In the genomic region with DNA sequence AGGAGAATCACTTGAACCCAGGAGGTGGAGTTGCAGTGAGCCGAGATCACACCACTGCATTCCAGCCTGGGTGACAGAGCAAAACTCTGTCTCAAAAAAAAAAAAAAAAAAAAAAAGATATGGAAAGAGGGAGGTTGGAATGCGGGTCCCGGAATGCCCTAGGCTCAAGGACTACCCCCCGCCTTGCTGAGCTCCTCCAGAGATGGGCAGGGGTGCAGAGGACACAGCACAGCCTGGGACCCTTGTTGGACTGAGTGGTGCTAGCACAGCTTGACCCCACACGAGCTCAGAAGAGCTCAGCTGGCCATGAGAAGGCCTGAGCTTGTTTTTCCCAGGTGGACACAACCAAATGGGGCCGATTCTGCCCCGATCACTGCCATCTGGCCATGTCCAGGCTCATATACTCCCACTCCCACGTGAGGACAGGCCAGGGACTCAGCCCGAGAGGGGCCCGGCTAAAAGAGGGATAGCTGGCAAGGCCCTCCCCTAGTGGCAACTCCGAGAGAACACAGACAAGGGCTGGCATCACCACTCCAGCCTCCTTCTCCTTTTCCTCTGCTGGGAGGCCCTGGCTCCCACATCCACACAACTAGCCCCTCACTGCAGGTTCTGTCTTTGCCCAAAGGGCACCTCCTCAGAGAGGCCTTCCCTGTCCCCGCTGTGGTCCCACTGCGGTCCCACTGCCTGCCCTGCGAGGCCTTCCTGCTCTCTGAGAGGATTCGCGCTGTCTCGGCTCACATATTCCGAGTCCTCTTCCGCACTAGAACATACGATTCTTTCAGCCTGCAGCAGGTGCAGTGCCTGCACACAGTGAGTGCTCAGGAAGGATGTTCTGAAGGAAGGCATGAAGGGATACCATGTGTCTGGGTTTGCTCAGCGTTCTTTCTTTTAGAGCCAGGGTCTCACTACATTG, we compare ENCODE assay signal across 15 cellular contexts. TPM values are rescaled to one million over a fixed set of nuclear protein-coding genes. Genes with fewer than 3 reads are reported as not detected.
DNase-seq lines count a peak whose midpoint lies in the region; ATAC-seq, FAIRE-seq and TF ChIP-seq lines count a peak whose summit lies in the region.
"Had no signal": no experiment of that assay in that cellular context is flagged by ENCODE, and none has a peak within 500 bp of the region (broad histone marks: within the 10 kb centered on the region; RNA-seq: fewer than 3 reads in every experiment).

No MANE protein-coding gene starts in this region.

- H3K4me3 ChIP-seq in brain microvascular endothelial cell (ENCODE audit: low read depth, low read length) (no peak overlapping the region), HepG2 (replicated peaks in 1 of 3; ENCODE audit: insufficient read depth in 1 of 3, low read depth in 2 of 3, low read length in 3 of 3) (no peak overlapping the region), suprapubic skin (no peak overlapping the region), MG63 (no peak overlapping the region)

- H3K4me2 ChIP-seq in H9 (ENCODE audit: insufficient read depth, insufficient read length, low read length) (no peak overlapping the region), HepG2 (ENCODE audit: low read depth, low read length) (no peak overlapping the region)

- FAIRE-seq in HepG2 (lab: Jason Lieb, UNC): no peak

- H3K27ac ChIP-seq in H9 (ENCODE audit: insufficient read length, low read depth, low read length) (no peak overlapping the region), brain microvascular endothelial cell (peak overlapping the region; percentile 98), HepG2 (ENCODE audit: extremely low read length, insufficient read depth, low read length) (no peak overlapping the region), suprapubic skin (peak overlapping the region; percentile 74)

- DNase-seq in H9: no peak
- peak; percentile 8 for DNase-seq in brain microvascular endothelial cell
- DNase-seq in HepG2 (ENCODE audit: low spot score): no peak
- no peak for DNase-seq in suprapubic skin (ENCODE audit: low spot score in 2 of 2)
- DNase-seq in MG63: no peak
- no peak for DNase-seq in epidermal melanocyte (ENCODE audit: insufficient read length, low spot score)
- no peak for DNase-seq in GM19238 (ENCODE audit: insufficient read length, low spot score)
- DNase-seq: activated CD4-positive, alpha-beta T cell treated with anti-CD3 and anti-CD28 coated beads for 1 hour; activated naive CD4-positive, alpha-beta T cell treated with anti-CD3 and anti-CD28 coated beads for 36 hours; hippocampal formation; SHP77; stimulated activated naive CD4-positive, alpha-beta T cell treated with Interleukin-2 at 50 U/mL for 16 hours had no signal

- H2AFZ ChIP-seq in H9 (ENCODE audit: low read length) (no peak overlapping the region), HepG2 (ENCODE audit: low read length) (no peak overlapping the region)

- TF ChIP-seq POLR2A in HepG2 (IDR thresholded peaks at IDR 0.05; ENCODE audit: insufficient read depth in 1 of 2, low read depth in 2 of 2, low read length in 2 of 2) (no peak), suprapubic skin (IDR thresholded peaks at IDR 0.05) (no peak)

- no peak for TF ChIP-seq RAD21 in HepG2 (CRISPR knock-in tag; IDR thresholded peaks at IDR 0.05)

- H3K4ac ChIP-seq in H9 (ENCODE audit: low read depth, low read length): no peak overlapping the region

- H3K27ac Mint-ChIP-seq in H9: no peak overlapping the region
- H3K27ac Mint-ChIP-seq: activated naive CD4-positive, alpha-beta T cell treated with anti-CD3 and anti-CD28 coated beads for 36 hours had no signal

- H4K5ac ChIP-seq in H9 (ENCODE audit: insufficient read length, low read depth, low read length): no peak overlapping the region

- no peak overlapping the region for H3K18ac ChIP-seq in H9 (ENCODE audit: insufficient read length, low read depth, low read length)

- intact Hi-C loops in HepG2 (cut with micrococcal nuclease; ENCODE audit: unreplicated experiment): no loop called here

- H3T11ph ChIP-seq in H9 (ENCODE audit: low read length): no peak overlapping the region

- no peak overlapping the region for H4K8ac ChIP-seq in H9 (replicated peaks; ENCODE audit: insufficient read length, low read depth, low read length)

- H2BK12ac ChIP-seq in H9 (ENCODE audit: insufficient read length, low read depth, low read length): no peak overlapping the region

- no peaks in the 10 kb centered on the region; a peak in 1 of 5 replicates for H3K9me3 Mint-ChIP-seq in H9
- H3K9me3 Mint-ChIP-seq: activated naive CD4-positive, alpha-beta T cell treated with anti-CD3 and anti-CD28 coated beads for 36 hours had no signal

- H2AK5ac ChIP-seq in H9 (ENCODE audit: insufficient read length, low read length): no peak overlapping the region

- in situ Hi-C loops in brain microvascular endothelial cell (cut with HindIII; ENCODE audit: low pct_ligation_motif_present, low sequenced_read_pairs) (no loop called here), HepG2 (cut with HindIII; ENCODE audit: extremely low pct_ligation_motif_present, low pct_unique_long_range_greater_than_20kb) (no loop called here)

- no peak overlapping the region for H3K14ac ChIP-seq in H9 (ENCODE audit: insufficient read depth, low read length)

- no peak overlapping the region for H4K91ac ChIP-seq in H9 (ENCODE audit: insufficient read length, low read depth, low read length)

- POLR2A ChIA-PET in HepG2 (lab: Yijun Ruan, JAX): no interaction called here

- H3K27me3 ChIP-seq in H9 (ENCODE audit: insufficient read depth, low read length): no peaks in the 10 kb centered on the region
- no peaks in the 10 kb centered on the region for H3K27me3 ChIP-seq in brain microvascular endothelial cell (replicated peaks)
- peaks cover 0 to 16% of the 10 kb centered on the region in 2 experiments; a peak in 2 of 5 replicates for H3K27me3 ChIP-seq in HepG2 (ENCODE audit: control insufficient read depth in 1 of 2, insufficient read depth in 2 of 2, low read length in 2 of 2)
- no peaks in the 10 kb centered on the region for H3K27me3 ChIP-seq in suprapubic skin
- no peaks in the 10 kb centered on the region for H3K27me3 ChIP-seq in MG63

- H2BK5ac ChIP-seq in H9 (ENCODE audit: insufficient read length, low read length): no peak overlapping the region

- CTCF ChIA-PET in HepG2 (lab: Yijun Ruan, JAX; ENCODE audit: low intra/inter-chr PET ratio, low total read pairs): interaction anchor here (1.9 to 3.4 kb wide), 2 partner anchors 7 to 24 kb away, joined by 8 to 11 read pairs; no protein-coding TSS in a partner anchor

- H3K9ac ChIP-seq in H9 (ENCODE audit: extremely low read depth, insufficient read length, low read length): no peak overlapping the region
- no peak overlapping the region for H3K9ac ChIP-seq in HepG2 (ENCODE audit: insufficient read depth, low read depth, low read length)

- no peaks in the 10 kb centered on the region for H3K79me1 ChIP-seq in H9 (ENCODE audit: insufficient read depth, low read depth, low read length, poor library complexity, severe bottlenecking)

- H3K56ac ChIP-seq in H9 (ENCODE audit: insufficient read length, low read depth, low read length): no peak overlapping the region

- ATAC-seq in HepG2 (peak; percentile 5; the same call in 1 of the 3 replicates), GM18502 (IDR thresholded peaks at IDR 0.05; ENCODE audit: poor library complexity, unreplicated experiment) (no peak)

- no peak overlapping the region for H3K23ac ChIP-seq in H9 (ENCODE audit: insufficient read length, low read depth, low read length)

- peaks cover 2% of the 10 kb centered on the region; the same call in 1 of the 2 replicates for H3K4me1 ChIP-seq in H9 (ENCODE audit: insufficient read depth, low read length)
- peaks cover 84% of the 10 kb centered on the region for H3K4me1 ChIP-seq in HepG2 (ENCODE audit: insufficient read depth, low read length)
- H3K4me1 ChIP-seq in suprapubic skin: peaks cover 47% of the 10 kb centered on the region

- peaks cover under 1% of the 10 kb centered on the region for H3K36me3 ChIP-seq in brain microvascular endothelial cell (replicated peaks)
- no peaks in the 10 kb centered on the region for H3K36me3 ChIP-seq in HepG2 (replicated peaks in 1 of 2; ENCODE audit: control insufficient read depth in 1 of 2, insufficient read depth in 2 of 2, low read length in 2 of 2)
- no peaks in the 10 kb centered on the region for H3K36me3 ChIP-seq in suprapubic skin
- H3K36me3 ChIP-seq in MG63: peaks cover 4% of the 10 kb centered on the region; the same call in 1 of the 2 replicates

- no peaks in the 10 kb centered on the region for H3K36me3 Mint-ChIP-seq in H9 (ENCODE audit: insufficient read depth in 1 of 3, low read depth in 3 of 3)

- H2BK20ac ChIP-seq in H9 (ENCODE audit: low read depth, low read length, poor library complexity, severe bottlenecking): no peak overlapping the region

- peaks cover 4% of the 10 kb centered on the region for H3K23me2 ChIP-seq in H9 (ENCODE audit: insufficient read length, low read depth, low read length, poor library complexity, severe bottlenecking)

- H2BK120ac ChIP-seq in H9 (ENCODE audit: low read depth, low read length, poor library complexity, severe bottlenecking): no peak overlapping the region

- H3K9me3 ChIP-seq in H9 (ENCODE audit: control insufficient read depth, low read depth, low read length): no peaks in the 10 kb centered on the region
- H3K9me3 ChIP-seq in HepG2 (ENCODE audit: low read length): no peaks in the 10 kb centered on the region
- H3K9me3 ChIP-seq in suprapubic skin: no peaks in the 10 kb centered on the region
- H3K9me3 ChIP-seq in MG63: no peaks in the 10 kb centered on the region

- TF ChIP-seq CTCF in H9 (conservative IDR thresholded peaks at IDR 0.05): peak; percentile 30; the same call in 1 of the 3 replicates
- TF ChIP-seq CTCF in brain microvascular endothelial cell (IDR thresholded peaks at IDR 0.05; ENCODE audit: low read depth, low read length, missing control alignments): peak; percentile 34
- TF ChIP-seq CTCF in HepG2 (CRISPR knock-in tag; IDR thresholded peaks at IDR 0.05): 0 out of 2 replicates have a peak, but pooled peaks have one; percentile 17
- no peak for TF ChIP-seq CTCF in suprapubic skin (IDR thresholded peaks at IDR 0.05)

- no peak overlapping the region for H3K4me3 Mint-ChIP-seq in H9
- H3K4me3 Mint-ChIP-seq: activated naive CD4-positive, alpha-beta T cell treated with anti-CD3 and anti-CD28 coated beads for 36 hours had no signal

- H3K4me1 Mint-ChIP-seq in H9: peaks cover 30 to 39% of the 10 kb centered on the region in 2 experiments

- TF ChIP-seq EP300 in HepG2 (IDR thresholded peaks at IDR 0.05; ENCODE audit: low read depth in 2 of 2, low read length in 2 of 2): no peak
- no peak for TF ChIP-seq EP300 in HepG2 (CRISPR knock-in tag; IDR thresholded peaks at IDR 0.05; ENCODE audit: borderline replicate concordance)
- TF ChIP-seq EP300 in suprapubic skin (IDR thresholded peaks at IDR 0.05): no peak

- H4K20me1 ChIP-seq in H9 (ENCODE audit: control insufficient read depth, insufficient read depth, insufficient read length) (no peaks in the 10 kb centered on the region), HepG2 (ENCODE audit: insufficient read depth, low read length) (no peaks in the 10 kb centered on the region)

- H2BK15ac ChIP-seq in H9 (ENCODE audit: low read depth, low read length): no peak overlapping the region

- no TSS peak for BruUV-seq in HepG2 (replicated peaks; lab: Mats Ljungman, UMichigan)

- WGBS in H9 (ENCODE audit: extremely low coverage, insufficient read length, low lambda C conversion rate): no CpG with 5 or more reads among the region's 21 CpGs
- 62% methylated on average over 19 of the region's 21 CpGs for WGBS in HepG2 (ENCODE audit: low lambda C conversion rate)
- 84% methylated on average over 20 of the region's 21 CpGs for WGBS in suprapubic skin

- H3K79me2 ChIP-seq in H9 (ENCODE audit: insufficient read depth, low read length) (no peaks in the 10 kb centered on the region), HepG2 (ENCODE audit: insufficient read depth, low read length) (no peaks in the 10 kb centered on the region)

- H3K27me3 Mint-ChIP-seq in H9 (ENCODE audit: low read depth): peaks cover 3% of the 10 kb centered on the region

RNA-seq across cellular contexts. Expression of a gene that starts 11.0 kb away (rescaled TPM):
- total RNA-seq in H9 (2021) (0.24 TPM in 1 of 2 replicates, not detected in the other), HepG2 (2016; rRNA removed; fragmentation: Illumina TruSeq; extraction: Trizol) (not detected in 2 replicates), suprapubic skin (1 to 10 TPM; 2.1 to 5.8 (median 4.0) TPM)
- total RNA-seq in HepG2 (2016; cell fraction: cytosol; rRNA removed; fragmentation: Illumina TruSeq; extraction: Trizol; ENCODE audit: low read depth): not detected in 2 replicates
- not detected in 2 replicates for total RNA-seq in HepG2 (2016; cell fraction: insoluble cytoplasmic fraction; rRNA removed; fragmentation: Illumina TruSeq; extraction: Trizol)
- total RNA-seq in HepG2 (2016; cell fraction: membrane; rRNA removed; fragmentation: Illumina TruSeq; extraction: Trizol): not detected in 2 replicates
- not detected in 2 replicates for total RNA-seq in HepG2 (2016; cell fraction: nucleus; rRNA removed; fragmentation: Illumina TruSeq; extraction: Trizol)
- polyA plus RNA-seq in HepG2 (2011; rRNA removed): not detected in 2 replicates
- polyA plus RNA-seq in HepG2 (2011; cell fraction: cytosol; rRNA removed): not detected in 2 replicates
- 0.42 TPM in 1 of 2 replicates, not detected in the other for polyA plus RNA-seq in HepG2 (2011; cell fraction: nucleus; rRNA removed)
- not detected in 2 replicates for polyA plus RNA-seq in HepG2 (2012)
- not detected in 2 replicates for polyA plus RNA-seq in HepG2 (2016; cell fraction: cytosol; fragmentation: Illumina TruSeq; extraction: Trizol; ENCODE audit: low read depth)
- not detected in 2 replicates for polyA plus RNA-seq in HepG2 (2016; cell fraction: insoluble cytoplasmic fraction; fragmentation: Illumina TruSeq; extraction: Trizol; ENCODE audit: low read depth)
- polyA plus RNA-seq in HepG2 (2016; cell fraction: membrane; fragmentation: Illumina TruSeq; extraction: Trizol; ENCODE audit: low read depth): not detected in 2 replicates
- not detected in 2 replicates for polyA plus RNA-seq in HepG2 (2016; cell fraction: nucleus; fragmentation: Illumina TruSeq; extraction: Trizol; ENCODE audit: insufficient read depth, low read depth)
- polyA minus RNA-seq in HepG2 (2011; rRNA and poly(A)+ RNA removed; ENCODE audit: low replicate concordance): 0.19 TPM in 1 of 2 replicates, not detected in the other
- not detected in 2 replicates for polyA minus RNA-seq in HepG2 (2011; cell fraction: cytosol; rRNA and poly(A)+ RNA removed)
- polyA minus RNA-seq in HepG2 (2011; cell fraction: nucleus; rRNA and poly(A)+ RNA removed): not detected in 2 replicates
- total RNA-seq in MG63 (2014; rRNA removed; shearing (Covaris generic); ENCODE audit: low replicate concordance): 1.1 TPM in 1 of 2 replicates, not detected in the other
- total RNA-seq: dermis microvascular lymphatic vessel endothelial cell, MCF 10A had no signal

RNA-seq across cellular contexts. Expression of a gene that starts 24.6 kb away (rescaled TPM):
- total RNA-seq in H9 (2021) (104 and 112 TPM in 2 replicates), HepG2 (2016; rRNA removed; fragmentation: Illumina TruSeq; extraction: Trizol) (0.17 TPM in 1 of 2 replicates, not detected in the other), suprapubic skin (10 to 100 TPM; 19.2 to 56.8 (median 33.1) TPM)
- not detected in 2 replicates for total RNA-seq in HepG2 (2016; cell fraction: cytosol; rRNA removed; fragmentation: Illumina TruSeq; extraction: Trizol; ENCODE audit: low read depth)
- 0.03 and 0.06 TPM in 2 replicates for total RNA-seq in HepG2 (2016; cell fraction: insoluble cytoplasmic fraction; rRNA removed; fragmentation: Illumina TruSeq; extraction: Trizol)
- total RNA-seq in HepG2 (2016; cell fraction: membrane; rRNA removed; fragmentation: Illumina TruSeq; extraction: Trizol): 0.09 and 0.24 TPM in 2 replicates
- total RNA-seq in HepG2 (2016; cell fraction: nucleus; rRNA removed; fragmentation: Illumina TruSeq; extraction: Trizol): 0.68 and 0.72 TPM in 2 replicates
- polyA plus RNA-seq in HepG2 (2011; rRNA removed): 0.05 and 0.14 TPM in 2 replicates
- polyA plus RNA-seq in HepG2 (2011; cell fraction: cytosol; rRNA removed): 0.01 TPM in 1 of 2 replicates, not detected in the other
- polyA plus RNA-seq in HepG2 (2011; cell fraction: nucleus; rRNA removed): 1.7 and 2.5 TPM in 2 replicates
- 0.19 TPM in 2 replicates for polyA plus RNA-seq in HepG2 (2012)
- polyA plus RNA-seq in HepG2 (2016; cell fraction: cytosol; fragmentation: Illumina TruSeq; extraction: Trizol; ENCODE audit: low read depth): 0.03 TPM in 1 of 2 replicates, not detected in the other
- polyA plus RNA-seq in HepG2 (2016; cell fraction: insoluble cytoplasmic fraction; fragmentation: Illumina TruSeq; extraction: Trizol; ENCODE audit: low read depth): 0.07 TPM in 1 of 2 replicates, not detected in the other
- polyA plus RNA-seq in HepG2 (2016; cell fraction: membrane; fragmentation: Illumina TruSeq; extraction: Trizol; ENCODE audit: low read depth): not detected in 2 replicates
- polyA plus RNA-seq in HepG2 (2016; cell fraction: nucleus; fragmentation: Illumina TruSeq; extraction: Trizol; ENCODE audit: insufficient read depth, low read depth): 1.00 and 2.8 TPM in 2 replicates
- polyA minus RNA-seq in HepG2 (2011; rRNA and poly(A)+ RNA removed; ENCODE audit: low replicate concordance): 35.8 TPM in 1 of 2 replicates, not detected in the other
- 0.70 and 0.79 TPM in 2 replicates for polyA minus RNA-seq in HepG2 (2011; cell fraction: cytosol; rRNA and poly(A)+ RNA removed)
- polyA minus RNA-seq in HepG2 (2011; cell fraction: nucleus; rRNA and poly(A)+ RNA removed): 0.52 and 1.2 TPM in 2 replicates
- 261 and 431 TPM in 2 replicates for total RNA-seq in MG63 (2014; rRNA removed; shearing (Covaris generic); ENCODE audit: low replicate concordance)

RNA-seq across cellular contexts. Expression of a gene that starts 26.3 kb away (rescaled TPM):
- total RNA-seq in H9 (2021) (23.0 and 25.8 TPM in 2 replicates), HepG2 (2016; rRNA removed; fragmentation: Illumina TruSeq; extraction: Trizol) (11.0 and 15.8 TPM in 2 replicates), suprapubic skin (10 to 100 TPM; 21.5 to 26.2 (median 23.7) TPM)
- total RNA-seq in HepG2 (2016; cell fraction: cytosol; rRNA removed; fragmentation: Illumina TruSeq; extraction: Trizol; ENCODE audit: low read depth): 1.3 and 1.6 TPM in 2 replicates
- 8.3 and 16.2 TPM in 2 replicates for total RNA-seq in HepG2 (2016; cell fraction: insoluble cytoplasmic fraction; rRNA removed; fragmentation: Illumina TruSeq; extraction: Trizol)
- 7.0 and 7.3 TPM in 2 replicates for total RNA-seq in HepG2 (2016; cell fraction: membrane; rRNA removed; fragmentation: Illumina TruSeq; extraction: Trizol)
- 10.9 and 13.5 TPM in 2 replicates for total RNA-seq in HepG2 (2016; cell fraction: nucleus; rRNA removed; fragmentation: Illumina TruSeq; extraction: Trizol)
- polyA plus RNA-seq in HepG2 (2011; rRNA removed): 8.7 and 9.4 TPM in 2 replicates
- 7.4 and 9.0 TPM in 2 replicates for polyA plus RNA-seq in HepG2 (2011; cell fraction: cytosol; rRNA removed)
- 13.1 and 16.4 TPM in 2 replicates for polyA plus RNA-seq in HepG2 (2011; cell fraction: nucleus; rRNA removed)
- polyA plus RNA-seq in HepG2 (2012): 9.8 and 11.6 TPM in 2 replicates
- polyA plus RNA-seq in HepG2 (2016; cell fraction: cytosol; fragmentation: Illumina TruSeq; extraction: Trizol; ENCODE audit: low read depth): 1.2 and 1.4 TPM in 2 replicates
- polyA plus RNA-seq in HepG2 (2016; cell fraction: insoluble cytoplasmic fraction; fragmentation: Illumina TruSeq; extraction: Trizol; ENCODE audit: low read depth): 14.2 and 17.2 TPM in 2 replicates
- 7.2 TPM in 2 replicates for polyA plus RNA-seq in HepG2 (2016; cell fraction: membrane; fragmentation: Illumina TruSeq; extraction: Trizol; ENCODE audit: low read depth)
- 35.0 and 35.2 TPM in 2 replicates for polyA plus RNA-seq in HepG2 (2016; cell fraction: nucleus; fragmentation: Illumina TruSeq; extraction: Trizol; ENCODE audit: insufficient read depth, low read depth)
- polyA minus RNA-seq in HepG2 (2011; rRNA and poly(A)+ RNA removed; ENCODE audit: low replicate concordance): 15.4 and 32.3 TPM in 2 replicates
- polyA minus RNA-seq in HepG2 (2011; cell fraction: cytosol; rRNA and poly(A)+ RNA removed): 7.3 and 11.8 TPM in 2 replicates
- polyA minus RNA-seq in HepG2 (2011; cell fraction: nucleus; rRNA and poly(A)+ RNA removed): 7.8 and 9.3 TPM in 2 replicates
- 56.1 and 68.2 TPM in 2 replicates for total RNA-seq in MG63 (2014; rRNA removed; shearing (Covaris generic); ENCODE audit: low replicate concordance)

RNA-seq across cellular contexts. Expression of a gene that starts 46.9 kb away (rescaled TPM):
- total RNA-seq in H9 (2021) (4.8 and 5.9 TPM in 2 replicates), HepG2 (2016; rRNA removed; fragmentation: Illumina TruSeq; extraction: Trizol) (0.07 TPM in 1 of 2 replicates, not detected in the other), suprapubic skin (under 1 TPM in 1 of 4 donors, not detected in 3; 0.68 TPM)
- 0.18 and 0.20 TPM in 2 replicates for total RNA-seq in HepG2 (2016; cell fraction: cytosol; rRNA removed; fragmentation: Illumina TruSeq; extraction: Trizol; ENCODE audit: low read depth)
- total RNA-seq in HepG2 (2016; cell fraction: insoluble cytoplasmic fraction; rRNA removed; fragmentation: Illumina TruSeq; extraction: Trizol): 0.04 TPM in 1 of 2 replicates, not detected in the other
- 0.09 and 0.14 TPM in 2 replicates for total RNA-seq in HepG2 (2016; cell fraction: membrane; rRNA removed; fragmentation: Illumina TruSeq; extraction: Trizol)
- total RNA-seq in HepG2 (2016; cell fraction: nucleus; rRNA removed; fragmentation: Illumina TruSeq; extraction: Trizol): 0.09 TPM in 2 replicates
- polyA plus RNA-seq in HepG2 (2011; rRNA removed): 0.22 TPM in 1 of 2 replicates, not detected in the other
- 0.01 and 0.04 TPM in 2 replicates for polyA plus RNA-seq in HepG2 (2011; cell fraction: cytosol; rRNA removed)
- 0.24 and 0.29 TPM in 2 replicates for polyA plus RNA-seq in HepG2 (2011; cell fraction: nucleus; rRNA removed)
- 0.08 and 0.11 TPM in 2 replicates for polyA plus RNA-seq in HepG2 (2012)
- not detected in 2 replicates for polyA plus RNA-seq in HepG2 (2016; cell fraction: cytosol; fragmentation: Illumina TruSeq; extraction: Trizol; ENCODE audit: low read depth)
- 0.16 TPM in 1 of 2 replicates, not detected in the other for polyA plus RNA-seq in HepG2 (2016; cell fraction: insoluble cytoplasmic fraction; fragmentation: Illumina TruSeq; extraction: Trizol; ENCODE audit: low read depth)
- polyA plus RNA-seq in HepG2 (2016; cell fraction: membrane; fragmentation: Illumina TruSeq; extraction: Trizol; ENCODE audit: low read depth): 0.19 TPM in 2 replicates
- 0.53 TPM in 1 of 2 replicates, not detected in the other for polyA plus RNA-seq in HepG2 (2016; cell fraction: nucleus; fragmentation: Illumina TruSeq; extraction: Trizol; ENCODE audit: insufficient read depth, low read depth)
- polyA minus RNA-seq in HepG2 (2011; rRNA and poly(A)+ RNA removed; ENCODE audit: low replicate concordance): 0.28 and 0.30 TPM in 2 replicates
- 0.09 and 0.20 TPM in 2 replicates for polyA minus RNA-seq in HepG2 (2011; cell fraction: cytosol; rRNA and poly(A)+ RNA removed)
- 0.39 and 0.99 TPM in 2 replicates for polyA minus RNA-seq in HepG2 (2011; cell fraction: nucleus; rRNA and poly(A)+ RNA removed)
- not detected in 2 replicates for total RNA-seq in MG63 (2014; rRNA removed; shearing (Covaris generic); ENCODE audit: low replicate concordance)

Comparison
In these comparisons a context has a peak if more than half of its experiments do, and no peak if none do; other contexts are left out.
1. H3K27ac ChIP-seq: peak in brain microvascular endothelial cell (single experiment) and suprapubic skin (single experiment); none in H9 (single experiment) and HepG2 (single experiment).
2. CTCF ChIP-seq: peak in H9 (single experiment), brain microvascular endothelial cell (single experiment) and HepG2 (single experiment); none in suprapubic skin (0 of 2).
3. RNA of a gene that starts 24.6 kb away (total RNA-seq): 261 to 431 TPM in MG63, 104 to 112 TPM in H9 and 19.2 to 56.8 TPM in suprapubic skin; 0.03 to 0.72 TPM in HepG2; every median in the first group is over 10 times any median in the second.